20 cellular contexts compared by ENCODE assay signal in the genomic region with DNA sequence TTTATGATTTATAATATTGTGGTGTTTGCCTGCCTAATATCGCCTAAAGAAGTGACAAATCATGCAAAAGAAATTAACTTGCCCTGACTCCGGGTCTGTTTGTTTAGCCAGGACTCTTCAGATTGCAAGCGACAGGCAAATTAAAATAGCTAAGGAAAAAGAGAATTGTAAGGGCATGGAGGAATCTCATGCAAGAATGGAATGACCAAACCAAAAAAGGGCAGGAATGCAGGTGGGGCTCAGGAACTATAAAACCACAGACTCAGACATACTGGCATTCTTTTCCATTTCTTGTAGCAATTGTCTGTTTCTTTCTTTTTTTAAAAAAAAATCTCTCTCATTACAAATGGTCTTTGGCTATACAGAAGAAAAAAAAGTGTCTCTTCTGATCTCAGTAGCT.
"Had no signal": no experiment of that assay in that cellular context is flagged by ENCODE, and none has a peak within 500 bp of the region (broad histone marks: within the 10 kb centered on the region; RNA-seq: fewer than 3 reads in every experiment).

No MANE protein-coding gene starts in this region.

- DNase-seq: colonic mucosa; dermis blood vessel endothelial cell; esophagus squamous epithelium; foreskin fibroblast; kidney; left cardiac atrium; left ventricle myocardium inferior; lower lobe of right lung; mesenchymal stem cell; mucosa of descending colon; naive thymus-derived CD8-positive, alpha-beta T cell; psoas muscle; retina; right lobe of liver; stimulated activated CD4-positive, alpha-beta T cell treated with anti-CD3 and anti-CD28 coated beads, Interleukin-4, amount 100 ng/mL, for 1 hour; tibial artery; upper lobe of right lung had no signal

- H3K9me3 Mint-ChIP-seq: naive thymus-derived CD8-positive, alpha-beta T cell; stimulated activated memory B cell treated with anti-CD40 and anti-IgM and Interleukin-4, amounts not matched to agents 10 μg/mL and 1 μg/mL and 100 μg/mL, for 72 hours; stimulated activated naive CD8-positive, alpha-beta T cell treated with anti-CD3 and anti-CD28 coated beads, Interleukin-15, Interleukin-2, amounts not matched to agents 100 ng/mL and 50 ng/mL, for 24 hours had no signal

- H3K4me3 ChIP-seq: colonic mucosa, esophagus squamous epithelium, left ventricle myocardium inferior, lower lobe of right lung, mucosa of descending colon, psoas muscle, right lobe of liver, tibial artery, upper lobe of right lung had no signal

- H3K4me1 ChIP-seq: colonic mucosa, esophagus squamous epithelium, left ventricle myocardium inferior, lower lobe of right lung, psoas muscle, right lobe of liver, tibial artery, upper lobe of right lung had no signal

- H3K9me3 ChIP-seq: colonic mucosa, esophagus squamous epithelium, left ventricle myocardium inferior, lower lobe of right lung, mucosa of descending colon, neutrophil, psoas muscle, right lobe of liver, tibial artery, upper lobe of right lung had no signal

- H3K36me3 Mint-ChIP-seq: naive thymus-derived CD8-positive, alpha-beta T cell; stimulated activated memory B cell treated with anti-CD40 and anti-IgM and Interleukin-4, amounts not matched to agents 10 μg/mL and 1 μg/mL and 100 μg/mL, for 72 hours had no signal

- ATAC-seq: left cardiac atrium; lower lobe of right lung; mucosa of descending colon; naive thymus-derived CD8-positive, alpha-beta T cell; psoas muscle; right lobe of liver; stimulated activated memory B cell treated with anti-CD40 and anti-IgM and Interleukin-4, amounts not matched to agents 10 μg/mL and 1 μg/mL and 100 μg/mL, for 72 hours; upper lobe of right lung had no signal

- H3K27ac ChIP-seq: colonic mucosa, esophagus squamous epithelium, left ventricle myocardium inferior, lower lobe of right lung, neutrophil, psoas muscle, right lobe of liver, tibial artery, upper lobe of right lung had no signal

- H3K4me3 Mint-ChIP-seq: naive thymus-derived CD8-positive, alpha-beta T cell; stimulated activated memory B cell treated with anti-CD40 and anti-IgM and Interleukin-4, amounts not matched to agents 10 μg/mL and 1 μg/mL and 100 μg/mL, for 72 hours; stimulated activated naive CD8-positive, alpha-beta T cell treated with anti-CD3 and anti-CD28 coated beads, Interleukin-15, Interleukin-2, amounts not matched to agents 100 ng/mL and 50 ng/mL, for 24 hours had no signal

- FAIRE-seq: kidney had no signal

- H3K27me3 ChIP-seq: colonic mucosa, right lobe of liver, upper lobe of right lung had no signal

- H3K36me3 ChIP-seq: colonic mucosa, esophagus squamous epithelium, left ventricle myocardium inferior, lower lobe of right lung, neutrophil, right lobe of liver, tibial artery, upper lobe of right lung had no signal

- H3K27ac Mint-ChIP-seq: stimulated activated memory B cell treated with anti-CD40 and anti-IgM and Interleukin-4, amounts not matched to agents 10 μg/mL and 1 μg/mL and 100 μg/mL, for 72 hours; stimulated activated naive CD8-positive, alpha-beta T cell treated with anti-CD3 and anti-CD28 coated beads, Interleukin-15, Interleukin-2, amounts not matched to agents 100 ng/mL and 50 ng/mL, for 24 hours had no signal
